1 cellular context compared by ENCODE assay signal in the genomic region with DNA sequence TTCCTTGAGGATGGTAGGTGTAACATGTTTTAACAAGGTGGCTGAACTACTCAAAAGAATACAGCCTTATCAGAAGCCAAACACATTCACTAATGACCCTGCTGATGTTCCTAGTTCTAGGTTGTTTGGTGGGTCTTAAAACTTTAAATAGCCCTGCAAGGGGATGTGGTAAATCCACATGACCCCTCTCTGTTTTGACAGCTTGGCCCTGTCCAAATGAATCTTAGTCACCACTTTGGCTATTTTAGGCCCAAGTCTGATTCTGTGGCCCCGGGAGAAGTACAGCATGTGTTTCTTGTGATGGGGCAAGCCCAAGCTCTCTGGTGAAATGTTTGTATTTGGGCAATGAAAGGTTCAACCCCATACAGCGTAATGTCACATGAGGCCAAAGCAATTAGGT.
TF ChIP-seq lines count a peak whose summit lies in the region.

No MANE protein-coding gene starts in this region.

TF ChIP-seq in K562, 482 proteins besides CTCF, POLR2A, EP300 and RAD21 (continued from another document and continues in another):
- TF ChIP-seq RCOR1 (IDR thresholded peaks at IDR 0.05; ENCODE audit: borderline replicate concordance in 1 of 2, low read depth in 2 of 2, low read length in 2 of 2) (peak in 1 of 2 experiments; percentile 11; a peak in 1 of 4 replicates), LARP7 (IDR thresholded peaks at IDR 0.05) (no peak), FOSL1 (tag; conservative IDR thresholded peaks at IDR 0.05) (0 out of 2 replicates have a peak, but pooled peaks have one; percentile 29), RNF2 (IDR thresholded peaks at IDR 0.05) (peak; percentile 54; the same call in 1 of the 2 replicates), ZNF165 (CRISPR knock-in tag; IDR thresholded peaks at IDR 0.05; ENCODE audit: borderline replicate concordance) (no peak), NR2C2 (CRISPR knock-in tag; IDR thresholded peaks at IDR 0.05) (no peak), NR2C2 (tag; IDR thresholded peaks at IDR 0.05) (0 out of 2 replicates have a peak, but pooled peaks have one; percentile 30), FOXA1 (IDR thresholded peaks at IDR 0.05; ENCODE audit: borderline replicate concordance) (no peak), ZNF699 (CRISPR knock-in tag; IDR thresholded peaks at IDR 0.05; ENCODE audit: insufficient replicate concordance) (no peak), ZNF253 (CRISPR knock-in tag; conservative IDR thresholded peaks at IDR 0.05) (no peak), ZBTB17 (CRISPR knock-in tag; IDR thresholded peaks at IDR 0.05) (no peak), BRD9 (IDR thresholded peaks at IDR 0.05; ENCODE audit: low read depth, partially characterized antibody) (no peak), CEBPG (CRISPR knock-in tag; IDR thresholded peaks at IDR 0.05) (no peak), CEBPG (tag; conservative IDR thresholded peaks at IDR 0.05 in 1 of 2, IDR thresholded peaks at IDR 0.05 in 1 of 2) (no peak), SUPT5H (IDR thresholded peaks at IDR 0.05) (no peak), CCAR2 (IDR thresholded peaks at IDR 0.05; ENCODE audit: low read depth, low read length) (no peak), MEF2D (tag; conservative IDR thresholded peaks at IDR 0.05; ENCODE audit: low read depth) (peak; percentile 98), KAT2B (IDR thresholded peaks at IDR 0.05; ENCODE audit: low read depth, low read length) (no peak), BRCA1 (IDR thresholded peaks at IDR 0.05) (no peak), BRCA1 (CRISPR knock-in tag; IDR thresholded peaks at IDR 0.05) (no peak), CBX2 (IDR thresholded peaks at IDR 0.05; ENCODE audit: insufficient read depth, low read length, poor library complexity, severe bottlenecking) (no peak), NFYB (IDR thresholded peaks at IDR 0.05; ENCODE audit: extremely low read depth, insufficient read length) (no peak), NELFE (IDR thresholded peaks at IDR 0.05; ENCODE audit: insufficient read depth, insufficient read length) (no peak), SREBF2 (CRISPR knock-in tag; IDR thresholded peaks at IDR 0.05) (no peak), PTRF (tag; IDR thresholded peaks at IDR 0.05) (no peak), ETV5 (CRISPR knock-in tag; IDR thresholded peaks at IDR 0.05; ENCODE audit: low read depth) (peak; percentile 67; the same call in 1 of the 2 replicates), MTA1 (IDR thresholded peaks at IDR 0.05; ENCODE audit: borderline replicate concordance) (no peak), SP1 (CRISPR knock-in tag; IDR thresholded peaks at IDR 0.05) (no peak), SMAD3 (CRISPR knock-in tag; conservative IDR thresholded peaks at IDR 0.05) (no peak), ETV1 (tag; conservative IDR thresholded peaks at IDR 0.05; ENCODE audit: low read depth) (peak; percentile 51; the same call in 1 of the 2 replicates), ZNF3 (CRISPR knock-in tag; IDR thresholded peaks at IDR 0.05) (no peak), ZNF354B (CRISPR knock-in tag; IDR thresholded peaks at IDR 0.05) (no peak), SRF (CRISPR knock-in tag; IDR thresholded peaks at IDR 0.05) (no peak), ZC3H4 (CRISPR knock-in tag; IDR thresholded peaks at IDR 0.05; ENCODE audit: borderline replicate concordance) (no peak), FUS (optimal IDR thresholded peaks at IDR 0.05; ENCODE audit: low read depth, low read length) (no peak), SRSF3 (IDR thresholded peaks at IDR 0.05; ENCODE audit: insufficient read depth, low read length) (no peak), ZNF551 (CRISPR knock-in tag; IDR thresholded peaks at IDR 0.05) (no peak), SETDB1 (IDR thresholded peaks at IDR 0.05; ENCODE audit: low read length) (no peak), CREM (IDR thresholded peaks at IDR 0.05; ENCODE audit: low read depth) (no peak), SLC30A9 (CRISPR knock-in tag; IDR thresholded peaks at IDR 0.05) (no peak), ARID1B (IDR thresholded peaks at IDR 0.05) (peak; percentile 74; the same call in 1 of the 2 replicates), HDAC1 (IDR thresholded peaks at IDR 0.05) (no peak)
- TF ChIP-seq, protein P1, sequence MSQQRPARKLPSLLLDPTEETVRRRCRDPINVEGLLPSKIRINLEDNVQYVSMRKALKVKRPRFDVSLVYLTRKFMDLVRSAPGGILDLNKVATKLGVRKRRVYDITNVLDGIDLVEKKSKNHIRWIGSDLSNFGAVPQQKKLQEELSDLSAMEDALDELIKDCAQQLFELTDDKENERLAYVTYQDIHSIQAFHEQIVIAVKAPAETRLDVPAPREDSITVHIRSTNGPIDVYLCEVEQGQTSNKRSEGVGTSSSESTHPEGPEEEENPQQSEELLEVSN (IDR thresholded peaks at IDR 0.05; ENCODE audit: borderline replicate concordance in 1 of 2, extremely low read depth in 1 of 2, insufficient read depth in 1 of 2, insufficient read length in 1 of 2, low read depth in 1 of 2, low read length in 1 of 2, poor library complexity in 1 of 2, severe bottlenecking in 1 of 2) = peak in 1 of 2 experiments; percentile 31
- TF ChIP-seq, protein P2, sequence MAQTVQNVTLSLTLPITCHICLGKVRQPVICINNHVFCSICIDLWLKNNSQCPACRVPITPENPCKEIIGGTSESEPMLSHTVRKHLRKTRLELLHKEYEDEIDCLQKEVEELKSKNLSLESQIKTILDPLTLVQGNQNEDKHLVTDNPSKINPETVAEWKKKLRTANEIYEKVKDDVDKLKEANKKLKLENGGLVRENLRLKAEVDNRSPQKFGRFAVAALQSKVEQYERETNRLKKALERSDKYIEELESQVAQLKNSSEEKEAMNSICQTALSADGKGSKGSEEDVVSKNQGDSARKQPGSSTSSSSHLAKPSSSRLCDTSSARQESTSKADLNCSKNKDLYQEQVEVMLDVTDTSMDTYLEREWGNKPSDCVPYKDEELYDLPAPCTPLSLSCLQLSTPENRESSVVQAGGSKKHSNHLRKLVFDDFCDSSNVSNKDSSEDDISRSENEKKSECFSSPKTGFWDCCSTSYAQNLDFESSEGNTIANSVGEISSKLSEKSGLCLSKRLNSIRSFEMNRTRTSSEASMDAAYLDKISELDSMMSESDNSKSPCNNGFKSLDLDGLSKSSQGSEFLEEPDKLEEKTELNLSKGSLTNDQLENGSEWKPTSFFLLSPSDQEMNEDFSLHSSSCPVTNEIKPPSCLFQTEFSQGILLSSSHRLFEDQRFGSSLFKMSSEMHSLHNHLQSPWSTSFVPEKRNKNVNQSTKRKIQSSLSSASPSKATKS (CRISPR knock-in tag; IDR thresholded peaks at IDR 0.05) = no peak
- TF ChIP-seq, protein P3, sequence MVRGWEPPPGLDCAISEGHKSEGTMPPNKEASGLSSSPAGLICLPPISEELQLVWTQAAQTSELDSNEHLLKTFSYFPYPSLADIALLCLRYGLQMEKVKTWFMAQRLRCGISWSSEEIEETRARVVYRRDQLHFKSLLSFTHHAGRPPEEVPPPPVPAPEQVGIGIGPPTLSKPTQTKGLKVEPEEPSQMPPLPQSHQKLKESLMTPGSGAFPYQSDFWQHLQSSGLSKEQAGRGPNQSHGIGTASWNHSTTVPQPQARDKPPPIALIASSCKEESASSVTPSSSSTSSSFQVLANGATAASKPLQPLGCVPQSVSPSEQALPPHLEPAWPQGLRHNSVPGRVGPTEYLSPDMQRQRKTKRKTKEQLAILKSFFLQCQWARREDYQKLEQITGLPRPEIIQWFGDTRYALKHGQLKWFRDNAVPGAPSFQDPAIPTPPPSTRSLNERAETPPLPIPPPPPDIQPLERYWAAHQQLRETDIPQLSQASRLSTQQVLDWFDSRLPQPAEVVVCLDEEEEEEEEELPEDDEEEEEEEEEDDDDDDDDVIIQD (CRISPR knock-in tag; IDR thresholded peaks at IDR 0.05) = no peak
- TF ChIP-seq, protein P4, sequence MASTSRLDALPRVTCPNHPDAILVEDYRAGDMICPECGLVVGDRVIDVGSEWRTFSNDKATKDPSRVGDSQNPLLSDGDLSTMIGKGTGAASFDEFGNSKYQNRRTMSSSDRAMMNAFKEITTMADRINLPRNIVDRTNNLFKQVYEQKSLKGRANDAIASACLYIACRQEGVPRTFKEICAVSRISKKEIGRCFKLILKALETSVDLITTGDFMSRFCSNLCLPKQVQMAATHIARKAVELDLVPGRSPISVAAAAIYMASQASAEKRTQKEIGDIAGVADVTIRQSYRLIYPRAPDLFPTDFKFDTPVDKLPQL (IDR thresholded peaks at IDR 0.05; ENCODE audit: extremely low read depth, insufficient read length) = no peak
- TF ChIP-seq, protein P5, sequence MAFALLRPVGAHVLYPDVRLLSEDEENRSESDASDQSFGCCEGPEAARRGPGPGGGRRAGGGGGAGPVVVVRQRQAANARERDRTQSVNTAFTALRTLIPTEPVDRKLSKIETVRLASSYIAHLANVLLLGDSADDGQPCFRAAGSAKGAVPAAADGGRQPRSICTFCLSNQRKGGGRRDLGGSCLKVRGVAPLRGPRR (CRISPR knock-in tag; IDR thresholded peaks at IDR 0.05) = no peak
- TF ChIP-seq, protein P6, sequence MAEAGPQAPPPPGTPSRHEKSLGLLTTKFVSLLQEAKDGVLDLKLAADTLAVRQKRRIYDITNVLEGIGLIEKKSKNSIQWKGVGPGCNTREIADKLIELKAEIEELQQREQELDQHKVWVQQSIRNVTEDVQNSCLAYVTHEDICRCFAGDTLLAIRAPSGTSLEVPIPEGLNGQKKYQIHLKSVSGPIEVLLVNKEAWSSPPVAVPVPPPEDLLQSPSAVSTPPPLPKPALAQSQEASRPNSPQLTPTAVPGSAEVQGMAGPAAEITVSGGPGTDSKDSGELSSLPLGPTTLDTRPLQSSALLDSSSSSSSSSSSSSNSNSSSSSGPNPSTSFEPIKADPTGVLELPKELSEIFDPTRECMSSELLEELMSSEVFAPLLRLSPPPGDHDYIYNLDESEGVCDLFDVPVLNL (CRISPR knock-in tag; IDR thresholded peaks at IDR 0.05; ENCODE audit: low read depth) = no peak
- TF ChIP-seq, protein P7, sequence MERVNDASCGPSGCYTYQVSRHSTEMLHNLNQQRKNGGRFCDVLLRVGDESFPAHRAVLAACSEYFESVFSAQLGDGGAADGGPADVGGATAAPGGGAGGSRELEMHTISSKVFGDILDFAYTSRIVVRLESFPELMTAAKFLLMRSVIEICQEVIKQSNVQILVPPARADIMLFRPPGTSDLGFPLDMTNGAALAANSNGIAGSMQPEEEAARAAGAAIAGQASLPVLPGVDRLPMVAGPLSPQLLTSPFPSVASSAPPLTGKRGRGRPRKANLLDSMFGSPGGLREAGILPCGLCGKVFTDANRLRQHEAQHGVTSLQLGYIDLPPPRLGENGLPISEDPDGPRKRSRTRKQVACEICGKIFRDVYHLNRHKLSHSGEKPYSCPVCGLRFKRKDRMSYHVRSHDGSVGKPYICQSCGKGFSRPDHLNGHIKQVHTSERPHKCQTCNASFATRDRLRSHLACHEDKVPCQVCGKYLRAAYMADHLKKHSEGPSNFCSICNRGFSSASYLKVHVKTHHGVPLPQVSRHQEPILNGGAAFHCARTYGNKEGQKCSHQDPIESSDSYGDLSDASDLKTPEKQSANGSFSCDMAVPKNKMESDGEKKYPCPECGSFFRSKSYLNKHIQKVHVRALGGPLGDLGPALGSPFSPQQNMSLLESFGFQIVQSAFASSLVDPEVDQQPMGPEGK (CRISPR knock-in tag; IDR thresholded peaks at IDR 0.05; ENCODE audit: borderline replicate concordance) = no peak
